ENCODE assay signal across 23 cellular contexts in the genomic region with DNA sequence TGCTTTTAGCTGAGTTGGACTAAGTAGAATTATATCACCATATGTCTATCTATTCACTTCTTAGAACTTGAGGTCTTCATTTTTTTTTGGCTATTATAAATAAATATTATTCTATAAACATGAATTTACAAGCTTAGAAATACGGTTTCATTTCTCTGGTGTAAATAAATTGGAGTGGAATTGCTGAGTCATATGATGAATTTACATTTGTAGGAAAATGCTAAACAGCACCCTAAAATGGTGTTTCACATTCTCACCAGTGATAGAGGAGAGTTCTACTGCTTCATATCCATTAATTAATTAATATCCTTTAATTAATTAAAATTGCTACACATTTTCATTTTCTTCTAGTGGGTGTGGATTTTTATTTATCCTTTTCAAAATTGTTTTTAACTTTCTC.
"Had no signal": no experiment of that assay in that cellular context is flagged by ENCODE, and none has a peak within 500 bp of the region (broad histone marks: within the 10 kb centered on the region; RNA-seq: fewer than 3 reads in every experiment).

No MANE protein-coding gene starts in this region.

- FAIRE-seq: endometrium, frontal cortex, keratinocyte had no signal

- H2AFZ ChIP-seq: neural progenitor cell, parathyroid adenoma had no signal

- H3K4me3 ChIP-seq: esophagus squamous epithelium, lung, neural progenitor cell, smooth muscle cell, stomach, thyroid gland had no signal

- H3K27ac ChIP-seq: esophagus squamous epithelium, neural progenitor cell, parathyroid adenoma, stomach, thyroid gland had no signal

- DNase-seq: cortex of kidney; effector memory CD8-positive, alpha-beta T cell; erythroblast; esophagus squamous epithelium; hypothalamus; immature natural killer cell; naive thymus-derived CD4-positive, alpha-beta T cell; stimulated activated CD4-positive, alpha-beta T cell treated with anti-CD3 and anti-CD28 coated beads, Interleukin-12 subunit alpha, Interleukin-12 subunit beta, amount 100 ng/mL, for 4 hours; stimulated activated CD4-positive, alpha-beta T cell treated with anti-CD3 and anti-CD28 coated beads, Interleukin-1b, Interleukin-23, amount 100 ng/mL, for 48 hours; stimulated activated CD4-positive, alpha-beta T cell treated with anti-CD3 and anti-CD28 coated beads, Interleukin-4, amount 100 ng/mL, for 24 hours; stimulated activated naive CD4-positive, alpha-beta T cell treated with Interleukin-2 at 50 U/mL for 16 hours; stomach; thyroid gland had no signal

- H3K9me3 ChIP-seq: esophagus squamous epithelium, thyroid gland had no signal

- H3K9ac ChIP-seq: neural progenitor cell, parathyroid adenoma had no signal

- H3K4me1 ChIP-seq: esophagus squamous epithelium, neural progenitor cell, parathyroid adenoma, stomach, thyroid gland had no signal

- H3K27me3 ChIP-seq: esophagus squamous epithelium, neural progenitor cell, stomach, thyroid gland had no signal

- H3K36me3 ChIP-seq: esophagus squamous epithelium, neural progenitor cell, stomach, thyroid gland had no signal

- ATAC-seq: effector memory CD8-positive, alpha-beta T cell; left lobe of liver; naive thymus-derived CD4-positive, alpha-beta T cell; sciatic nerve; stimulated activated effector memory CD8-positive, alpha-beta T cell treated with anti-CD3 and anti-CD28 coated beads, Interleukin-12 subunit alpha, Interleukin-12 subunit beta, amount 100 ng/mL, for 72 hours had no signal

- H3K79me2 ChIP-seq: parathyroid adenoma had no signal

- H3K4me2 ChIP-seq: neural progenitor cell, smooth muscle cell had no signal
